1 cellular context compared by ENCODE assay signal in genomic region chr11:60937811-60938210, GRCh38.
TF ChIP-seq lines count a peak whose summit lies in the region.

No MANE protein-coding gene starts in this region.

TF ChIP-seq in HepG2, 621 proteins besides CTCF, POLR2A, EP300 and RAD21:
- TF ChIP-seq POGK (CRISPR knock-in tag; conservative IDR thresholded peaks at IDR 0.05) (no peak), AGO2 (optimal IDR thresholded peaks at IDR 0.05; ENCODE audit: low read depth, low read length) (peak; percentile 45)
